In genomic region chr6:148693882-148694484, GRCh38 we compare ENCODE assay signal across 8 cellular contexts. TPM values are rescaled to one million over a fixed set of nuclear protein-coding genes. Genes with fewer than 3 reads are reported as not detected.
DNase-seq lines count a peak whose midpoint lies in the region; ATAC-seq and TF ChIP-seq lines count a peak whose summit lies in the region.

No MANE protein-coding gene starts in this region.

- WGBS in heart right ventricle, 2 donors: 91 to 92% methylated on average over 3 of the region's 3 CpGs

- no peak overlapping the region for H3K4me3 ChIP-seq in GM12865 (ENCODE audit: low read depth, low read length)
- no peak overlapping the region for H3K4me3 ChIP-seq in HL-60 (replicated peaks; ENCODE audit: insufficient read depth, low read length)
- H3K4me3 ChIP-seq in heart right ventricle: no peak overlapping the region

- no peaks in the 10 kb centered on the region for H3K36me3 ChIP-seq in heart right ventricle

- ATAC-seq in GM21529 (IDR thresholded peaks at IDR 0.05; ENCODE audit: unreplicated experiment) (peak; percentile 86), heart right ventricle (no peak), Right ventricle myocardium inferior (no peak)

- no peaks in the 10 kb centered on the region for H3K9me3 ChIP-seq in heart right ventricle

- TF ChIP-seq CTCF in GM12865 (IDR thresholded peaks at IDR 0.05; ENCODE audit: insufficient read depth, low read depth, low read length, missing control alignments) (no peak), HL-60 (IDR thresholded peaks at IDR 0.05; ENCODE audit: insufficient read depth, low read length) (no peak), heart right ventricle (IDR thresholded peaks at IDR 0.05) (no peak)

- no peaks in the 10 kb centered on the region for H3K27me3 ChIP-seq in HL-60 (ENCODE audit: insufficient read depth, poor library complexity, severe bottlenecking)
- H3K27me3 ChIP-seq in heart right ventricle: no peaks in the 10 kb centered on the region

- intact Hi-C loops in heart right ventricle (cut with DNase I) (no loop called here), Right ventricle myocardium inferior (cut with DNase I) (no loop called here)

- peak overlapping the region; percentile 48 for H3K27ac ChIP-seq in HL-60 (replicated peaks)
- H3K27ac ChIP-seq in heart right ventricle: no peak overlapping the region

- no peaks in the 10 kb centered on the region for H3K4me1 ChIP-seq in heart right ventricle

- DNase-seq in GM12865 (ENCODE audit: low read depth) (peak; percentile 59), HL-60 (ENCODE audit: low read depth in 1 of 2, low spot score in 1 of 2) (peak; percentile 7 to 63), iris pigment epithelial cell (ENCODE audit: low read depth) (peak; percentile 6), islet precursor cell (no peak), heart right ventricle (no peak), Right ventricle myocardium inferior (ENCODE audit: missing footprints) (no peak)
- DNase-seq in stimulated activated CD4-positive, alpha-beta T cell treated with anti-CD3 and anti-CD28 coated beads, Interleukin-15, amount 100 ng/mL, for 24 hours: no peak

RNA-seq across cellular contexts. Expression of gene UST, which starts 52.8 kb away (rescaled TPM):
- total RNA-seq in heart right ventricle (1 to 10 TPM; 1.6 to 4.1 (median 2.2) TPM), Right ventricle myocardium inferior (4.4 TPM)
- polyA plus RNA-seq in heart right ventricle: 1 to 10 TPM; 2.6 to 3.3 TPM

Comparison
In these comparisons a context has a peak if more than half of its experiments do, and no peak if none do; other contexts are left out.
1. DNase-seq: peak in GM12865 (single experiment), HL-60 (2 of 2) and iris pigment epithelial cell (single experiment); none in stimulated activated CD4-positive, alpha-beta T cell treated with anti-CD3 and anti-CD28 coated beads, Interleukin-15, amount 100 ng/mL, for 24 hours (single experiment), islet precursor cell (single experiment), heart right ventricle (0 of 2) and Right ventricle myocardium inferior (single experiment).